Comparison of ENCODE assay signal across 8 cellular contexts in the genomic region with DNA sequence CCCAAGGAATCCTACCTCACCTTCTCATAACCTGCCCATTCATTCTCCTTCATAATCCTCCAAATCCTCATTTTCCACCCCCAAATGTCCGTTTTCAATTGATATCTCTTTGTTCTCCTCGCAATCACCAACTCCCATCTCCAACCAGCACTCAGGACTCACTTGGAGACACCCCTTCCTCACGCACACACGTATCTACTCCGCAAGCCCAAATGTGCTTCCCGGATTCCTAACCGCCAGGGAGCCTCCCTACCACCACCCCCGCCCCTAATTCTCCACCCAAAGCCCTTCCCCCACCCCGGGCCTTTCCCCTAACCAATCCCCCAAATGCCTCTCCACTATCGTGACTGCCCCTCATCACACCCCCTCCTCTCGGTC. TPM values are rescaled to one million over a fixed set of nuclear protein-coding genes. Genes with fewer than 3 reads are reported as not detected.
DNase-seq lines count a peak whose midpoint lies in the region; ATAC-seq and TF ChIP-seq lines count a peak whose summit lies in the region.

No MANE protein-coding gene starts in this region.

- H3K4me1 Mint-ChIP-seq in T-helper 1 cell treated with Interleukin-12 subunit alpha and Interleukin-12 subunit beta and Interleukin-4 antibody, amounts not matched to agents 30 μg/mL and 1 μg/mL, for 36 hours (ENCODE audit: low read depth), result peaks cover 28% of the 10 kb centered on the region
- H3K4me1 Mint-ChIP-seq in activated CD8-positive, alpha-beta T cell treated with anti-CD3 and anti-CD28 coated beads for 36 hours (ENCODE audit: low read depth), result peaks cover 32% of the 10 kb centered on the region

- no peaks in the 10 kb centered on the region for H3K9me3 Mint-ChIP-seq in T-helper 1 cell treated with Interleukin-12 subunit alpha and Interleukin-12 subunit beta and Interleukin-4 antibody, amounts not matched to agents 30 μg/mL and 1 μg/mL, for 36 hours
- no peaks in the 10 kb centered on the region for H3K9me3 Mint-ChIP-seq in activated CD8-positive, alpha-beta T cell treated with anti-CD3 and anti-CD28 coated beads for 36 hours

- POLR2A ChIA-PET in activated CD8-positive, alpha-beta T cell treated with anti-CD3 and anti-CD28 coated beads for 36 hours (lab: Charles Lee), result interaction anchor here (0.7 to 2.1 kb wide), 8 partner anchors 8 to 96 kb away, joined by 3 to 8 read pairs (median 3); no protein-coding TSS in a partner anchor

- TF ChIP-seq CTCF in activated CD8-positive, alpha-beta T cell treated with anti-CD3 and anti-CD28 coated beads for 36 hours (IDR thresholded peaks at IDR 0.05), result no peak

- no peaks in the 10 kb centered on the region for H3K27me3 ChIP-seq in iPS-15b (ENCODE audit: control insufficient read depth, insufficient read depth, low read length)
- no peaks in the 10 kb centered on the region for H3K27me3 ChIP-seq in stomach smooth muscle (ENCODE audit: control insufficient read depth in 1 of 2, insufficient read depth in 2 of 2, low read length in 2 of 2)

- CTCF ChIA-PET in activated CD8-positive, alpha-beta T cell treated with anti-CD3 and anti-CD28 coated beads for 36 hours (lab: Charles Lee), result interaction anchor here (0.7 to 1.5 kb wide), 4 partner anchors 44 to 96 kb away, joined by 3 to 6 read pairs (median 4); no protein-coding TSS in a partner anchor

- H3K4me3 ChIP-seq in iPS-15b (ENCODE audit: low read depth, low read length) (peak overlapping the region; percentile 91), stomach smooth muscle (ENCODE audit: low read length in 2 of 2) (peak overlapping the region; percentile 100)

- ATAC-seq in activated CD8-positive, alpha-beta T cell treated with anti-CD3 and anti-CD28 coated beads for 36 hours, result peak; percentile 16
- ATAC-seq in GM18498 (IDR thresholded peaks at IDR 0.05; ENCODE audit: unreplicated experiment) (no peak), GM19328 (IDR thresholded peaks at IDR 0.05; ENCODE audit: unreplicated experiment) (no peak)

- intact Hi-C loops in activated CD8-positive, alpha-beta T cell treated with anti-CD3 and anti-CD28 coated beads for 36 hours (cut with micrococcal nuclease), result no loop called here

- H3K27ac Mint-ChIP-seq in T-helper 1 cell treated with Interleukin-12 subunit alpha and Interleukin-12 subunit beta and Interleukin-4 antibody, amounts not matched to agents 30 μg/mL and 1 μg/mL, for 36 hours, result peak overlapping the region; percentile 98
- peak overlapping the region; percentile 100 for H3K27ac Mint-ChIP-seq in activated CD8-positive, alpha-beta T cell treated with anti-CD3 and anti-CD28 coated beads for 36 hours

- no peaks in the 10 kb centered on the region for H3K27me3 Mint-ChIP-seq in T-helper 1 cell treated with Interleukin-12 subunit alpha and Interleukin-12 subunit beta and Interleukin-4 antibody, amounts not matched to agents 30 μg/mL and 1 μg/mL, for 36 hours (ENCODE audit: low read depth)
- no peaks in the 10 kb centered on the region for H3K27me3 Mint-ChIP-seq in activated CD8-positive, alpha-beta T cell treated with anti-CD3 and anti-CD28 coated beads for 36 hours

- H3K9ac ChIP-seq in iPS-15b (ENCODE audit: low read depth, low read length), result peak overlapping the region; percentile 48
- H3K9ac ChIP-seq in stomach smooth muscle (ENCODE audit: low read length in 2 of 2), result peak overlapping the region; percentile 80 to 99

- peak overlapping the region; percentile 99 for H3K4me3 Mint-ChIP-seq in T-helper 1 cell treated with Interleukin-12 subunit alpha and Interleukin-12 subunit beta and Interleukin-4 antibody, amounts not matched to agents 30 μg/mL and 1 μg/mL, for 36 hours
- H3K4me3 Mint-ChIP-seq in activated CD8-positive, alpha-beta T cell treated with anti-CD3 and anti-CD28 coated beads for 36 hours, result peak overlapping the region; percentile 82

- H3K36me3 Mint-ChIP-seq in T-helper 1 cell treated with Interleukin-12 subunit alpha and Interleukin-12 subunit beta and Interleukin-4 antibody, amounts not matched to agents 30 μg/mL and 1 μg/mL, for 36 hours (ENCODE audit: low read depth), result no peaks in the 10 kb centered on the region
- H3K36me3 Mint-ChIP-seq in activated CD8-positive, alpha-beta T cell treated with anti-CD3 and anti-CD28 coated beads for 36 hours (ENCODE audit: low read depth), result peaks cover 1% of the 10 kb centered on the region

- H3K36me3 ChIP-seq in iPS-15b (ENCODE audit: control insufficient read depth, insufficient read depth, low read length) (peaks cover 4% of the 10 kb centered on the region), stomach smooth muscle (ENCODE audit: control insufficient read depth in 2 of 2, insufficient read depth in 2 of 2, low read length in 2 of 2) (peaks cover 0 to 7% of the 10 kb centered on the region in 2 donors)

- peak overlapping the region; percentile 97 for H3K27ac ChIP-seq in stomach smooth muscle (ENCODE audit: low read length)

- H3K9me3 ChIP-seq in iPS-15b (ENCODE audit: control insufficient read depth, insufficient read depth, low read length), result no peaks in the 10 kb centered on the region
- no peaks in the 10 kb centered on the region for H3K9me3 ChIP-seq in stomach smooth muscle (ENCODE audit: control insufficient read depth in 2 of 2, low read length in 2 of 2)

- DNase-seq in T-helper 1 cell (no peak), SHP77 treated with DMSO at 0.1 percent for 48 hours (lab: John Stamatoyannopoulos, UW) (no peak)
- DNase-seq in activated CD8-positive, alpha-beta T cell treated with anti-CD3 and anti-CD28 coated beads for 36 hours, result no peak

- H3K4me1 ChIP-seq in iPS-15b (ENCODE audit: control insufficient read depth, insufficient read depth, low read length) (peaks cover 7% of the 10 kb centered on the region), stomach smooth muscle (ENCODE audit: control insufficient read depth, insufficient read depth, low read length) (peaks cover 41% of the 10 kb centered on the region)

RNA-seq across cellular contexts. Expression of gene KCTD10, which starts 0.3 kb away (rescaled TPM):
- 10 to 100 TPM; 37.4 to 38.2 TPM for total RNA-seq in activated CD8-positive, alpha-beta T cell treated with anti-CD3 and anti-CD28 coated beads for 36 hours

RNA-seq across cellular contexts. Expression of gene UBE3B, which starts 0.6 kb away (rescaled TPM):
- 10 to 100 TPM; 22.5 to 24.9 TPM for total RNA-seq in activated CD8-positive, alpha-beta T cell treated with anti-CD3 and anti-CD28 coated beads for 36 hours
